14 cellular contexts compared by ENCODE assay signal in the genomic region with DNA sequence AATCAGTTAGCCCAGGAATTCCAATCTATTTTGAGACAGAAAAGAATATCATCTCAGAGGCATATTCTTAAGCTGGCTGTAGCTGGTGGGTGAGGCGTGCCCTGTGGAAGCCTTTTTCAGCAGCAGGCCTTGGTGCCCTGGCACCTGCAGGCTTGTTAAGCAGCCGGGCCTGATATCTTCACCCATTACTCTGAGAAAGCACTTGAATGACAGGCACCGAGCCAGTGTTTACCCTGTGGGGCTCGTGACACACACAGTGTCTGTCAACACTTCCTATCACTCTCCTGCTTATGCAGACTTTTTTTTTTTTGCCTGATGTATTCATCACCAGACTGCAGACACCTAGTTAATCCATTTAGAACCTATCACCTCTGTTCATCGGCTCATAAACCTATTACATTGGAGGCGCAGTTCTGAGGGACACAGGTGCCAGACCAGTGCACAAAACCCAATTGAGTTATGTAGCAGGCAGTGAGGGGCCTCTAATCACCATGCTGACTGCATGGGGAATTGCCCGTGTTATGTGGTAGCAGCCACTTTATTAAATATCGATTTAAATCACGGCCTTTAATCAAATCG.
DNase-seq lines count a peak whose midpoint lies in the region; ATAC-seq and TF ChIP-seq lines count a peak whose summit lies in the region.
"Had no signal": no experiment of that assay in that cellular context is flagged by ENCODE, and none has a peak within 500 bp of the region (broad histone marks: within the 10 kb centered on the region; RNA-seq: fewer than 3 reads in every experiment).

No MANE protein-coding gene starts in this region.

- TF ChIP-seq CTCF in HFFc6 (IDR thresholded peaks at IDR 0.05): no peak

- peaks cover 16% of the 10 kb centered on the region for H3K27me3 Mint-ChIP-seq in activated naive CD8-positive, alpha-beta T cell treated with anti-CD3 and anti-CD28 coated beads for 36 hours
- no peaks in the 10 kb centered on the region; the same call in 1 of the 2 replicates for H3K27me3 Mint-ChIP-seq in HFFc6 (ENCODE audit: insufficient read depth)
- H3K27me3 Mint-ChIP-seq: T-cell had no signal

- peaks cover 2% of the 10 kb centered on the region for H3K9me3 Mint-ChIP-seq in activated naive CD8-positive, alpha-beta T cell treated with anti-CD3 and anti-CD28 coated beads for 36 hours
- no peaks in the 10 kb centered on the region for H3K9me3 Mint-ChIP-seq in HFFc6

- no peaks in the 10 kb centered on the region for H3K4me1 Mint-ChIP-seq in activated naive CD8-positive, alpha-beta T cell treated with anti-CD3 and anti-CD28 coated beads for 36 hours
- H3K4me1 Mint-ChIP-seq in HFFc6 (ENCODE audit: low read depth): peaks cover 24% of the 10 kb centered on the region
- H3K4me1 Mint-ChIP-seq: naive thymus-derived CD4-positive, alpha-beta T cell; stimulated activated effector memory CD8-positive, alpha-beta T cell treated with anti-CD3 and anti-CD28 coated beads, Interleukin-12 subunit alpha, Interleukin-12 subunit beta, amount 100 ng/mL, for 72 hours; T-cell had no signal

- H3K4me3 Mint-ChIP-seq in activated naive CD8-positive, alpha-beta T cell treated with anti-CD3 and anti-CD28 coated beads for 36 hours: no peak overlapping the region
- no peak overlapping the region for H3K4me3 Mint-ChIP-seq in HFFc6
- H3K4me3 Mint-ChIP-seq: naive thymus-derived CD4-positive, alpha-beta T cell; stimulated activated effector memory CD8-positive, alpha-beta T cell treated with anti-CD3 and anti-CD28 coated beads, Interleukin-12 subunit alpha, Interleukin-12 subunit beta, amount 100 ng/mL, for 72 hours; T-cell had no signal

- DNase-seq in HK-2 (ENCODE audit: unreplicated experiment) (peak; percentile 10), NCI-H2107 (lab: John Stamatoyannopoulos, UW) (peak; percentile 19), astrocyte of the hippocampus (ENCODE audit: low read depth, low spot score) (peak; percentile 26), lung microvascular endothelial cell (ENCODE audit: low read depth in 2 of 2) (peak; percentile 52 to 53), D341Med (ENCODE audit: low spot score) (no peak), HFFc6 (no peak)
- DNase-seq in activated naive CD8-positive, alpha-beta T cell treated with anti-CD3 and anti-CD28 coated beads for 36 hours: no peak
- DNase-seq: activated CD8-positive, alpha-beta memory T cell treated with anti-CD3 and anti-CD28 coated beads for 24 hours; effector CD4-positive, alpha-beta T cell; naive thymus-derived CD4-positive, alpha-beta T cell; NCI-H524 treated with DMSO at 0.1 percent for 48 hours; T-cell had no signal

- no peaks in the 10 kb centered on the region for H3K36me3 Mint-ChIP-seq in activated naive CD8-positive, alpha-beta T cell treated with anti-CD3 and anti-CD28 coated beads for 36 hours
- H3K36me3 Mint-ChIP-seq in HFFc6 (ENCODE audit: low read depth): no peaks in the 10 kb centered on the region
- H3K36me3 Mint-ChIP-seq: naive thymus-derived CD4-positive, alpha-beta T cell; stimulated activated effector memory CD8-positive, alpha-beta T cell treated with anti-CD3 and anti-CD28 coated beads, Interleukin-12 subunit alpha, Interleukin-12 subunit beta, amount 100 ng/mL, for 72 hours; T-cell had no signal

- H3K27ac Mint-ChIP-seq in activated naive CD8-positive, alpha-beta T cell treated with anti-CD3 and anti-CD28 coated beads for 36 hours: no peak overlapping the region
- H3K27ac Mint-ChIP-seq in HFFc6: no peak overlapping the region
- H3K27ac Mint-ChIP-seq: stimulated activated effector memory CD8-positive, alpha-beta T cell treated with anti-CD3 and anti-CD28 coated beads, Interleukin-12 subunit alpha, Interleukin-12 subunit beta, amount 100 ng/mL, for 72 hours; T-cell had no signal

- no peak for ATAC-seq in GM18502 (IDR thresholded peaks at IDR 0.05; ENCODE audit: poor library complexity, unreplicated experiment)
- ATAC-seq: naive thymus-derived CD4-positive, alpha-beta T cell; stimulated activated effector memory CD8-positive, alpha-beta T cell treated with anti-CD3 and anti-CD28 coated beads, Interleukin-12 subunit alpha, Interleukin-12 subunit beta, amount 100 ng/mL, for 72 hours; T-cell had no signal

Comparison
In these comparisons a context has a peak if more than half of its experiments do, and no peak if none do; other contexts are left out.
1. DNase-seq: peak in HK-2 (single experiment), NCI-H2107 (single experiment), astrocyte of the hippocampus (single experiment) and lung microvascular endothelial cell (2 of 2); none in activated naive CD8-positive, alpha-beta T cell treated with anti-CD3 and anti-CD28 coated beads for 36 hours (single experiment), D341Med (single experiment) and HFFc6 (single experiment).